ENCODE assay signal across 15 cellular contexts in genomic region chr4:57211131-57211530, GRCh38.
DNase-seq lines count a peak whose midpoint lies in the region; ATAC-seq and TF ChIP-seq lines count a peak whose summit lies in the region.
"Had no signal": no experiment of that assay in that cellular context is flagged by ENCODE, and none has a peak within 500 bp of the region (broad histone marks: within the 10 kb centered on the region; RNA-seq: fewer than 3 reads in every experiment).

No MANE protein-coding gene starts in this region.

- peaks cover 1% of the 10 kb centered on the region; the same call in 2 of the 3 replicates for H3K4me1 Mint-ChIP-seq in GM23338
- H3K4me1 Mint-ChIP-seq: B cell had no signal

- peaks cover 13% of the 10 kb centered on the region for H3K36me3 Mint-ChIP-seq in GM23338 (ENCODE audit: low read depth)
- H3K36me3 Mint-ChIP-seq: CD8-positive, alpha-beta T cell had no signal

- H3K36me3 ChIP-seq in BE2C (no peaks in the 10 kb centered on the region), GM23338 (ENCODE audit: insufficient read depth) (no peaks in the 10 kb centered on the region), PC-3 (ENCODE audit: low read depth, low read length) (no peaks in the 10 kb centered on the region)

- BruUV-seq in PC-3 (replicated peaks; lab: Mats Ljungman, UMichigan), result no TSS peak

- no peaks in the 10 kb centered on the region for H3K4me1 ChIP-seq in BE2C
- H3K4me1 ChIP-seq in GM23338 (ENCODE audit: insufficient read depth), result peaks cover 2% of the 10 kb centered on the region; the same call in 1 of the 2 replicates
- H3K4me1 ChIP-seq in PC-3 (ENCODE audit: insufficient read depth, low read length), result no peaks in the 10 kb centered on the region

- DNase-seq in BE2C (no peak), GM23338 (ENCODE audit: low spot score) (no peak), PC-3 (no peak), choroid plexus epithelial cell (ENCODE audit: low read depth) (no peak), NCI-H774 (lab: John Stamatoyannopoulos, UW) (no peak)
- no peak for DNase-seq in stimulated activated naive CD4-positive, alpha-beta T cell (lab: John Stamatoyannopoulos, UW)
- DNase-seq: CD8-positive, alpha-beta T cell; DMS79 treated with DMSO at 0.1 percent for 48 hours; MV-4-11; NCI-H1417; NCI-H1930; NCI-H2171 treated with DMSO at 0.1 percent for 48 hours; OCI-M1 had no signal

- intact Hi-C loops in PC-3 (cut with micrococcal nuclease), result no loop called here

- H3F3A ChIP-seq in GM23338 (replicated peaks; ENCODE audit: low read depth) (no peaks in the 10 kb centered on the region), PC-3 (ENCODE audit: low read length, unreplicated experiment) (no peaks in the 10 kb centered on the region)

- no peak overlapping the region for H3K9ac ChIP-seq in PC-3 (ENCODE audit: low read length)

- no peaks in the 10 kb centered on the region for H3K79me2 ChIP-seq in GM23338 (replicated peaks; ENCODE audit: insufficient read depth)
- no peaks in the 10 kb centered on the region for H3K79me2 ChIP-seq in PC-3 (ENCODE audit: low read length)

- H3K27me3 ChIP-seq in BE2C (no peaks in the 10 kb centered on the region; the same call in 1 of the 2 replicates), GM23338 (ENCODE audit: insufficient read depth) (no peaks in the 10 kb centered on the region), PC-3 (ENCODE audit: low read length) (peaks cover 15% of the 10 kb centered on the region)

- H3K4me3 ChIP-seq in BE2C (ENCODE audit: low read depth, low read length), result no peak overlapping the region
- no peak overlapping the region for H3K4me3 ChIP-seq in GM23338
- H3K4me3 ChIP-seq in PC-3 (ENCODE audit: low read length), result no peak overlapping the region
- no peak overlapping the region for H3K4me3 ChIP-seq in choroid plexus epithelial cell (ENCODE audit: low read depth, low read length)

- POLR2A ChIA-PET in PC-3 (lab: Charles Lee; ENCODE audit: unreplicated experiment), result no interaction called here

- H3K9me3 Mint-ChIP-seq in GM23338, result peaks cover 24% of the 10 kb centered on the region
- H3K9me3 Mint-ChIP-seq: CD8-positive, alpha-beta T cell had no signal

- H3K27me3 Mint-ChIP-seq in GM23338 (ENCODE audit: insufficient read depth, low read depth, poor library complexity), result peaks cover 2% of the 10 kb centered on the region
- H3K27me3 Mint-ChIP-seq: B cell had no signal

- H3K27ac Mint-ChIP-seq in GM23338, result no peak overlapping the region
- H3K27ac Mint-ChIP-seq: B cell; CD8-positive, alpha-beta T cell had no signal

- H3K4me3 Mint-ChIP-seq in GM23338, result no peak overlapping the region
- H3K4me3 Mint-ChIP-seq: B cell; CD8-positive, alpha-beta T cell had no signal

- H3K27ac ChIP-seq in GM23338 (ENCODE audit: low read depth) (no peak overlapping the region), PC-3 (ENCODE audit: low read length) (no peak overlapping the region)

- TF ChIP-seq CTCF in BE2C (IDR thresholded peaks at IDR 0.05; ENCODE audit: low read depth, low read length), result peak; percentile 19; the same call in 1 of the 2 replicates
- TF ChIP-seq CTCF in GM23338 (conservative IDR thresholded peaks at IDR 0.05; ENCODE audit: low read depth in 2 of 2), result peak; percentile 23 to 47; a peak in 3 of 4 replicates
- TF ChIP-seq CTCF in PC-3 (conservative IDR thresholded peaks at IDR 0.05; ENCODE audit: low read depth, low read length), result peak; percentile 37; the same call in 1 of the 2 replicates
- TF ChIP-seq CTCF in choroid plexus epithelial cell (conservative IDR thresholded peaks at IDR 0.05; ENCODE audit: low read depth, low read length), result peak; percentile 8

- H2AFZ ChIP-seq in GM23338 (no peak overlapping the region), PC-3 (ENCODE audit: low read length) (no peak overlapping the region)

- H3K4me2 ChIP-seq in GM23338, result no peak overlapping the region
- no peak overlapping the region for H3K4me2 ChIP-seq in PC-3 (ENCODE audit: low read length)

- H3K9me3 ChIP-seq in BE2C, result no peaks in the 10 kb centered on the region
- no peaks in the 10 kb centered on the region for H3K9me3 ChIP-seq in PC-3 (ENCODE audit: low read length)

- H4K20me1 ChIP-seq in GM23338 (replicated peaks; ENCODE audit: insufficient read depth), result no peaks in the 10 kb centered on the region
- no peaks in the 10 kb centered on the region for H4K20me1 ChIP-seq in PC-3 (ENCODE audit: low read length)

- H3K9me2 ChIP-seq in GM23338 (ENCODE audit: insufficient read depth) (peaks cover 4% of the 10 kb centered on the region), PC-3 (replicated peaks; ENCODE audit: low read length) (no peaks in the 10 kb centered on the region)

- CTCF ChIA-PET in PC-3 (lab: Charles Lee), result interaction anchor here (1.0 kb wide), 1 partner anchor 48 kb away, joined by 4 read pairs; no protein-coding TSS in a partner anchor

- ATAC-seq in GM23338 (no peak), PC-3 (no peak), GM18867 (IDR thresholded peaks at IDR 0.05; ENCODE audit: unreplicated experiment) (no peak)
- ATAC-seq: CD8-positive, alpha-beta T cell had no signal

TF ChIP-seq in GM23338, 12 proteins besides CTCF, POLR2A, EP300 and RAD21 (continues in another document):
- no peak for TF ChIP-seq EZH2phosphoT487 (IDR thresholded peaks at IDR 0.05; ENCODE audit: unreplicated experiment)
- no peak for TF ChIP-seq STAT1 (IDR thresholded peaks at IDR 0.05; ENCODE audit: unreplicated experiment)
- TF ChIP-seq ZNF331 (CRISPR knock-in tag; IDR thresholded peaks at IDR 0.05; ENCODE audit: low read depth), result no peak
- no peak for TF ChIP-seq POLR2AphosphoS5 (IDR thresholded peaks at IDR 0.05; ENCODE audit: low read depth)
- TF ChIP-seq ZNF114 (CRISPR knock-in tag; IDR thresholded peaks at IDR 0.05), result no peak
- TF ChIP-seq ZNF462 (CRISPR knock-in tag; IDR thresholded peaks at IDR 0.05), result no peak
- no peak for TF ChIP-seq NANOG (IDR thresholded peaks at IDR 0.05; ENCODE audit: borderline replicate concordance)
- TF ChIP-seq JUNB (IDR thresholded peaks at IDR 0.05; ENCODE audit: unreplicated experiment), result no peak
